ENCODE assay signal across 8 cellular contexts in genomic region chr5:103259705-103260355, GRCh38. TPM values are rescaled to one million over a fixed set of nuclear protein-coding genes. Genes with fewer than 3 reads are reported as not detected.
DNase-seq lines count a peak whose midpoint lies in the region; ATAC-seq and TF ChIP-seq lines count a peak whose summit lies in the region.

No MANE protein-coding gene starts in this region.

- no peaks in the 10 kb centered on the region for H3K36me3 ChIP-seq in gastroesophageal sphincter

- peaks cover 0 to 35% (median 0%) of the 10 kb centered on the region in 3 donors for H3K4me1 ChIP-seq in gastroesophageal sphincter

- ATAC-seq in activated T-cell treated with anti-CD3 and anti-CD28 coated beads, Interleukin-2, amount 50 U/mL, for 4 hours, result no peak
- no peak for ATAC-seq in gastroesophageal sphincter
- ATAC-seq in GM19023 (IDR thresholded peaks at IDR 0.05; ENCODE audit: unreplicated experiment), result no peak
- ATAC-seq in HG02623 (IDR thresholded peaks at IDR 0.05; ENCODE audit: unreplicated experiment), result no peak

- peaks cover 21% of the 10 kb centered on the region for H3K4me1 Mint-ChIP-seq in activated T-cell treated with anti-CD3 and anti-CD28 coated beads, Interleukin-2, amount 50 U/mL, for 4 hours (ENCODE audit: low read depth)

- DNase-seq in NCI-H1417 (lab: John Stamatoyannopoulos, UW) (peak; percentile 18 to 73 (median 63)), NCI-H1417 treated with DMSO at 0.1 percent for 48 hours (lab: John Stamatoyannopoulos, UW) (no peak), nucleus accumbens (lab: John Stamatoyannopoulos, UW) (peak in 32 of 56 donors; percentile 14 to 77 (median 59))
- peak; percentile 12 for DNase-seq in activated T-cell treated with anti-CD3 and anti-CD28 coated beads, Interleukin-2, amount 50 U/mL, for 4 hours

- 0 to 10% methylated on average over 2 to 11 of the region's 20 CpGs for WGBS in gastroesophageal sphincter (ENCODE audit: low coverage in 1 of 2), 2 donors

- H3K9me3 ChIP-seq in gastroesophageal sphincter, result no peaks in the 10 kb centered on the region

- TF ChIP-seq EP300 in Ishikawa (IDR thresholded peaks at IDR 0.05; ENCODE audit: borderline replicate concordance) (no peak), gastroesophageal sphincter (IDR thresholded peaks at IDR 0.05) (no peak)

- no peak for TF ChIP-seq CTCF in gastroesophageal sphincter (IDR thresholded peaks at IDR 0.05)

- no peak for TF ChIP-seq POLR2A in gastroesophageal sphincter (IDR thresholded peaks at IDR 0.05)

- no peaks in the 10 kb centered on the region for H3K36me3 Mint-ChIP-seq in activated T-cell treated with anti-CD3 and anti-CD28 coated beads, Interleukin-2, amount 50 U/mL, for 4 hours (ENCODE audit: insufficient read depth)

- peak overlapping the region; percentile 91 for H3K4me3 Mint-ChIP-seq in activated T-cell treated with anti-CD3 and anti-CD28 coated beads, Interleukin-2, amount 50 U/mL, for 4 hours

- H3K27me3 ChIP-seq in gastroesophageal sphincter, result no peaks in the 10 kb centered on the region

- no peaks in the 10 kb centered on the region for H3K9me3 Mint-ChIP-seq in activated T-cell treated with anti-CD3 and anti-CD28 coated beads, Interleukin-2, amount 50 U/mL, for 4 hours

- peak overlapping the region in 3 of 4 donors; percentile 89 for H3K27ac ChIP-seq in gastroesophageal sphincter

- no peak for TF ChIP-seq RAD21 in Ishikawa (IDR thresholded peaks at IDR 0.05; ENCODE audit: low read depth)

- peak overlapping the region; percentile 78 to 94 for H3K4me3 ChIP-seq in gastroesophageal sphincter

- H3K27me3 Mint-ChIP-seq in activated T-cell treated with anti-CD3 and anti-CD28 coated beads, Interleukin-2, amount 50 U/mL, for 4 hours (ENCODE audit: low read depth), result peaks cover 10% of the 10 kb centered on the region

TF ChIP-seq in Ishikawa, 13 proteins besides CTCF, POLR2A, EP300 and RAD21:
- no peak for TF ChIP-seq YY1 (IDR thresholded peaks at IDR 0.05; ENCODE audit: low read depth)
- TF ChIP-seq TCF12 (IDR thresholded peaks at IDR 0.05; ENCODE audit: low read depth), result peak; percentile 18; the same call in 1 of the 2 replicates

RNA-seq across cellular contexts. Expression of gene MACIR, which starts 1.3 kb away (rescaled TPM):
- total RNA-seq in activated T-cell treated with anti-CD3 and anti-CD28 coated beads, Interleukin-2, amount 50 U/mL, for 4 hours, result 10 to 100 TPM in 1 of 3 donors, 1 to 10 TPM in 2; 8.2 to 10.4 (median 9.3) TPM
- 10 to 100 TPM in 2 of 4 donors, 1 to 10 TPM in 2; 3.9 to 12.2 (median 8.0) TPM for total RNA-seq in gastroesophageal sphincter
